ENCODE assay signal across 9 cellular contexts in genomic region chr1:234980224-234980656, GRCh38.
DNase-seq lines count a peak whose midpoint lies in the region; ATAC-seq and TF ChIP-seq lines count a peak whose summit lies in the region.
"Had no signal": no experiment of that assay in that cellular context is flagged by ENCODE, and none has a peak within 500 bp of the region (broad histone marks: within the 10 kb centered on the region; RNA-seq: fewer than 3 reads in every experiment).

No MANE protein-coding gene starts in this region.

- H3K4me1 ChIP-seq in heart right ventricle (peaks cover 21 to 100% (median 61%) of the 10 kb centered on the region in 9 donors), mononuclear cell (ENCODE audit: insufficient read depth, low read length) (peaks cover 98% of the 10 kb centered on the region)

- ATAC-seq in heart right ventricle (peak in 5 of 8 donors; percentile 3 to 27 (median 16)), Right ventricle myocardium superior (ENCODE audit: poor library complexity) (no peak), HG02610 (IDR thresholded peaks at IDR 0.05; ENCODE audit: unreplicated experiment) (no peak), GM19463 (IDR thresholded peaks at IDR 0.05; ENCODE audit: unreplicated experiment) (no peak)

- peak overlapping the region in 6 of 10 donors; percentile 3 to 47 (median 15) for H3K4me3 ChIP-seq in heart right ventricle
- H3K4me3 ChIP-seq in mononuclear cell (ENCODE audit: low read length): peak overlapping the region; percentile 31

- no peak for DNase-seq in heart right ventricle
- DNase-seq in Right ventricle myocardium superior: no peak
- peak; percentile 79 for DNase-seq in amniotic epithelial cell (ENCODE audit: low read depth)
- DNase-seq in G401 (ENCODE audit: low spot score): no peak
- no peak for DNase-seq in COLO668 (lab: John Stamatoyannopoulos, UW; ENCODE audit: unreplicated experiment)
- DNase-seq: NCI-H524 treated with DMSO at 0.1 percent for 48 hours had no signal

- H3K27ac ChIP-seq in heart right ventricle: peak overlapping the region; percentile 83 to 98 (median 88)

- intact Hi-C loops in heart right ventricle (cut with DNase I): loop anchor here in 7 of 10 donors (5.0 to 10.0 kb wide), 8 partner anchors 58 to 483 kb away; no protein-coding TSS in a partner anchor
- intact Hi-C loops in Right ventricle myocardium superior (cut with DNase I): loop anchor here (5.0 kb wide), 1 partner anchor 258 kb away; no protein-coding TSS in a partner anchor

- no peak for TF ChIP-seq CTCF in heart right ventricle (IDR thresholded peaks at IDR 0.05)

- 81 to 82% methylated on average over 6 of the region's 6 CpGs for WGBS in heart right ventricle, 2 donors

- H3K36me3 ChIP-seq in heart right ventricle: no peaks in the 10 kb centered on the region

- no peaks in the 10 kb centered on the region for H3K9me3 ChIP-seq in heart right ventricle
- H3K9me3 ChIP-seq in mononuclear cell (ENCODE audit: low read depth, low read length): no peaks in the 10 kb centered on the region

- in situ Hi-C loops in G401 (cut with HindIII; ENCODE audit: low sequenced_read_pairs): no loop called here

- H3K27me3 ChIP-seq in heart right ventricle (no peaks in the 10 kb centered on the region), mononuclear cell (ENCODE audit: insufficient read depth, low read length) (no peaks in the 10 kb centered on the region)

Comparison
In these comparisons a context has a peak if more than half of its experiments do, and no peak if none do; other contexts are left out.
1. ATAC-seq: peak in heart right ventricle (5 of 8); none in Right ventricle myocardium superior (single experiment), HG02610 (single experiment) and GM19463 (single experiment).